Comparison of ENCODE assay signal across 18 cellular contexts in the genomic region with DNA sequence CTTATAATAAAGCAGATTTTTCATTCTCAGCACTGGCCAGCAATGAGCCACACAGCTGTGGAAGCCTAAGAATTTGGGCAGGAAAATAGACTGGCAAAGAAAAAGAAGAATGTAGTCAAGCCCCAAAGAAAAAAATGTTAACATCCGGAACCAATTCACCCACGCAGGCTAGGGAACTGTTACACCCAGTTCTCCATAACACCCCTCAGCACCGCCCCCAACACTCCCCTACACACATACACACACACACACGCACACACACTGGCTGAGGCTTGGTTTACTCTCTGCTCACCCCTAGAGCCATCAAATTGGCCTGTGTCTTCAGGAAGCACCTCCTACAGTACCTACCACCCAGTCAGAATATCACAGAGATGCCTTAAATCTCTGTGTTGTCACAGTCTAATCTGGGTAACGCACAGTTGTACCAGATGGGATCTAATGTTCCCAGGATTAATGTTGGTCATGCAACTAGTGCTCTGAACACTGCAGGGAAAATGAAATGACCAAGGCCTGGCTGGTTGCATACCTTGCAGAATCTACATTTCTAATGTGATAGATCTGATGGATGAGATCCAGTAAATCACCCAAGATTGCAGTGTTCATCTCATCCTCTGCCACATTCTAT. TPM values are rescaled to one million over a fixed set of nuclear protein-coding genes. Genes with fewer than 3 reads are reported as not detected.
"Had no signal": no experiment of that assay in that cellular context is flagged by ENCODE, and none has a peak within 500 bp of the region (broad histone marks: within the 10 kb centered on the region; RNA-seq: fewer than 3 reads in every experiment).

No MANE protein-coding gene starts in this region.

- H3K27ac ChIP-seq: colonic mucosa, epithelial cell of prostate, prostate gland, right lobe of liver, upper lobe of right lung had no signal

- H3K36me3 ChIP-seq: colonic mucosa, prostate gland, right lobe of liver, upper lobe of right lung had no signal

- H3K9me3 ChIP-seq: colonic mucosa, prostate gland, right lobe of liver, upper lobe of right lung had no signal

- H3K4me1 ChIP-seq: colonic mucosa, prostate gland, right lobe of liver, upper lobe of right lung had no signal

- DNase-seq: activated CD4-positive, alpha-beta T cell treated with anti-CD3 and anti-CD28 coated beads for 4 hours; activated CD8-positive, alpha-beta memory T cell treated with anti-CD3 and anti-CD28 coated beads, Interleukin-2, amount 50 U/mL, for 48 hours; activated CD8-positive, alpha-beta T cell treated with anti-CD3 and anti-CD28 coated beads, Interleukin-2, amount 10 ng/mL, durations not matched to agents 7 days and 5 days; activated naive CD4-positive, alpha-beta T cell treated with Interleukin-2 at 50 U/mL for 16 hours; colonic mucosa; effector memory CD8-positive, alpha-beta T cell; hypothalamus; nucleus accumbens; right lobe of liver; stimulated activated CD4-positive, alpha-beta T cell treated with anti-CD3 and anti-CD28 coated beads, Interleukin-2, amount 100 ng/mL, for 48 hours; stimulated activated naive CD4-positive, alpha-beta T cell treated with Interleukin-2 at 50 U/mL for 16 hours; T-cell; upper lobe of right lung had no signal

- H3K4me3 ChIP-seq: colonic mucosa, prostate gland, right lobe of liver, upper lobe of right lung had no signal

- ATAC-seq: activated CD8-positive, alpha-beta T cell treated with anti-CD3 and anti-CD28 coated beads, Interleukin-2, amount 10 ng/mL, durations not matched to agents 7 days and 5 days; effector memory CD8-positive, alpha-beta T cell; natural killer cell treated with Interleukin-12 subunit alpha and Interleukin-12 subunit beta and Interleukin-15 and Interleukin-18, amount 100 ng/mL, for 72 hours; right lobe of liver; T-cell; upper lobe of right lung had no signal

RNA-seq across cellular contexts. Expression of a gene that starts 14.5 kb away (rescaled TPM):
- total RNA-seq: activated CD8-positive, alpha-beta T cell treated with anti-CD3 and anti-CD28 coated beads, Interleukin-2, amount 10 ng/mL, durations not matched to agents 7 days and 5 days; activated T-helper 1 cell treated with anti-CD3 and anti-CD28 coated beads, Interleukin-12 subunit alpha, Interleukin-12 subunit beta, Interleukin-2, Interleukin-4 antibody, amounts not matched to agents 30 ng/mL and 10 ng/mL and 1 ng/mL, durations not matched to agents 14 hours and 24 hours and 36 hours; glomerular endothelial cell; natural killer cell treated with Interleukin-12 subunit alpha and Interleukin-12 subunit beta and Interleukin-15 and Interleukin-18, amount 100 ng/mL, for 72 hours had no signal
